Comparison of ENCODE assay signal across 1 cellular context in the genomic region with DNA sequence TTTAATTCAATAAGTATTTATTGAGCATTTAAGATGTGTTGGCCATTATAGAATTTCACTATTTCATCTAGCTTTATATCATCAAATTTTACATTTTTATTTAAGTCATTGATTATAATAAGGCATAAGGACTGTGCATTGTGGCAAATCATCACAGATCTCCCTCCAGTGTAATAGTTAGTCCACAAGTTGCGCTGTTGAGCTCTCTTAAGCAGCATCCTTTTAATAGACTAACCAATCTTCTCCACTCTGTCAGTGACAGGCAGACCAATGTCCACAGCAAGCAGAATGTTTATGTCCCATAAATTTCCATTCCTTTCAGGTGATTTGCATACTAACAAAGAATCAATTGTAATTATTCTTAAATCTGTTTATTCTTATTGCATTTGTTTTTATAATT.
TF ChIP-seq lines count a peak whose summit lies in the region.

No MANE protein-coding gene starts in this region.

TF ChIP-seq in SK-N-SH treated with all-trans-retinoic acid at 6 μM for 48 hours, 23 proteins besides CTCF, POLR2A, EP300 and RAD21 (continued from another document):
- no peak for TF ChIP-seq ESRRG (CRISPR knock-in tag; IDR thresholded peaks at IDR 0.05)
- TF ChIP-seq ZNF8 (CRISPR knock-in tag; IDR thresholded peaks at IDR 0.05): no peak
- no peak for TF ChIP-seq TOX (CRISPR knock-in tag; IDR thresholded peaks at IDR 0.05; ENCODE audit: borderline replicate concordance)
- TF ChIP-seq, protein P1, sequence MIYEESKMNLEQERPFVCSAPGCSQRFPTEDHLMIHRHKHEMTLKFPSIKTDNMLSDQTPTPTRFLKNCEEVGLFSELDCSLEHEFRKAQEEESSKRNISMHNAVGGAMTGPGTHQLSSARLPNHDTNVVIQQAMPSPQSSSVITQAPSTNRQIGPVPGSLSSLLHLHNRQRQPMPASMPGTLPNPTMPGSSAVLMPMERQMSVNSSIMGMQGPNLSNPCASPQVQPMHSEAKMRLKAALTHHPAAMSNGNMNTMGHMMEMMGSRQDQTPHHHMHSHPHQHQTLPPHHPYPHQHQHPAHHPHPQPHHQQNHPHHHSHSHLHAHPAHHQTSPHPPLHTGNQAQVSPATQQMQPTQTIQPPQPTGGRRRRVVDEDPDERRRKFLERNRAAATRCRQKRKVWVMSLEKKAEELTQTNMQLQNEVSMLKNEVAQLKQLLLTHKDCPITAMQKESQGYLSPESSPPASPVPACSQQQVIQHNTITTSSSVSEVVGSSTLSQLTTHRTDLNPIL (CRISPR knock-in tag; IDR thresholded peaks at IDR 0.05; ENCODE audit: low read depth): no peak
- TF ChIP-seq ZFP3 (CRISPR knock-in tag; IDR thresholded peaks at IDR 0.05): no peak
- no peak for TF ChIP-seq RARB (CRISPR knock-in tag; IDR thresholded peaks at IDR 0.05)
